9 cellular contexts compared by ENCODE assay signal in the genomic region with DNA sequence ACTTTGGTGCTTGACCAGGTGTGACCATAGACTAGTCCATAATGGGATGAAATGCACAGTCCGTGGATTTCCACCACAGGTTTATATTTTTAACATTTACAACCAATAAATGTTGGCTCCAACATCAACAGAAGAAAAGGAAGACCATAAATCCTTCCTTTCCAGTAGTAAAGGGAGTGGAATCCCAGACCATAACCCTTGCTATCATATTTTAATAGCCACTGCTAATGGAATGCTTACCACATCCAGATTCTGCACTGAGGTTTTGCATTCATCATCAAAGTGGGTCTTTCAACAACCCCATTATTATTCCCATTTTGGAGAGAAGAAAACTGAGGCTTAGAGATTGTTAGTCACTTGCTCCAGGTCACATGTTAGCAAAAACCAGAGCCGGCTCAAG.
"Had no signal": no experiment of that assay in that cellular context is flagged by ENCODE, and none has a peak within 500 bp of the region (broad histone marks: within the 10 kb centered on the region; RNA-seq: fewer than 3 reads in every experiment).

No MANE protein-coding gene starts in this region.

- H3K27ac ChIP-seq: HL-60 had no signal

- ATAC-seq: GM23338, HepG2 had no signal

- FAIRE-seq: H1, H54, HepG2 had no signal

- H2AFZ ChIP-seq: GM23338 had no signal

- H3K4me3 ChIP-seq: GM23338 had no signal

- H3K36me3 Mint-ChIP-seq: IgD-negative memory B cell had no signal

- H3K4me2 ChIP-seq: GM23338 had no signal

- DNase-seq: H9, HCEC 1CT, KG1 had no signal

- H3K9me3 Mint-ChIP-seq: IgD-negative memory B cell had no signal

- H3K4me1 Mint-ChIP-seq: GM23338, H9 had no signal

- H3K27ac Mint-ChIP-seq: GM23338, H9, IgD-negative memory B cell had no signal

- H3K4me3 Mint-ChIP-seq: GM23338, H9, IgD-negative memory B cell had no signal
